ENCODE assay signal across 32 cellular contexts in the genomic region with DNA sequence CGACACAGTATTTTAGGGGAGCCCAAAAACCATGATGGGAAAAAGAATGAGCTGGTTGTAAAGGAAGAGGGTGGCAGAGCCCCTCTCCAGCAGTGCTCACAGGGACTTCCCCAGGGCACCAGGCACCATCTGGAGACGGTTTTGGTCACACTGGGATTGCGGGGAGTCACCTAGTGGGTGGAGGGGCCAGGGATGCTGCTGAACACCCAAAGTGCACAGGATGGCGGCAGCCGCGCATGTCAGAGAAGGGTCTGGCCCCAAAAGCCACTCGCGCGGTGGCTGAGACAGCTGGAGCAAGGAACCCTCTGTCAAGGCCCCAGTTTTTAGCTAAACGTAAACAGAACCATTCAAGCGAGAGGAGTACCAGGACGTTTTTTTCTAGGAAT. TPM values are rescaled to one million over a fixed set of nuclear protein-coding genes. Genes with fewer than 3 reads are reported as not detected.
A peak's percentile ranks its signal among the peaks of the same experiment; 100 is the strongest.
DNase-seq lines count a peak whose midpoint lies in the region; ATAC-seq and TF ChIP-seq lines count a peak whose summit lies in the region.
"Had no signal": no experiment of that assay in that cellular context is flagged by ENCODE, and none has a peak within 500 bp of the region (broad histone marks: within the 10 kb centered on the region; RNA-seq: fewer than 3 reads in every experiment).

No MANE protein-coding gene starts in this region.

- H3K4me1 ChIP-seq in PC-3 (ENCODE audit: insufficient read depth, low read length) (peaks cover 19% of the 10 kb centered on the region), osteoblast (ENCODE audit: insufficient read depth, low read length) (no peaks in the 10 kb centered on the region)
- H3K4me1 ChIP-seq: suprapubic skin, uterus had no signal

- intact Hi-C loops in CD14-positive monocyte (cut with micrococcal nuclease) = no loop called here
- intact Hi-C loops in PC-3 (cut with micrococcal nuclease) = no loop called here
- intact Hi-C loops in activated CD4-positive, alpha-beta T cell treated with anti-CD3 and anti-CD28 coated beads, Interleukin-2, amount 10 ng/mL, durations not matched to agents 24 days and 14 days (cut with micrococcal nuclease) = no loop called here

- H3K4me2 ChIP-seq in PC-3 (ENCODE audit: low read length) (no peak overlapping the region), osteoblast (ENCODE audit: insufficient read depth, low read length) (no peak overlapping the region)
- H3K4me2 ChIP-seq: smooth muscle cell had no signal

- TF ChIP-seq CTCF in CD14-positive monocyte (IDR thresholded peaks at IDR 0.05) (no peak), PC-3 (conservative IDR thresholded peaks at IDR 0.05; ENCODE audit: low read depth, low read length) (no peak), osteoblast (IDR thresholded peaks at IDR 0.05; ENCODE audit: extremely low read depth, low read depth, low read length) (no peak)

- no TSS peak for BruUV-seq in PC-3 (replicated peaks; lab: Mats Ljungman, UMichigan)

- POLR2A ChIA-PET in PC-3 (lab: Charles Lee; ENCODE audit: unreplicated experiment) = no interaction called here

- H3K27me3 Mint-ChIP-seq in CD14-positive monocyte (ENCODE audit: low read depth in 3 of 3) = peaks cover 0 to 4% (median 0%) of the 10 kb centered on the region in 3 donors
- H3K27me3 Mint-ChIP-seq in activated CD4-positive, alpha-beta T cell treated with anti-CD3 and anti-CD28 coated beads, Interleukin-2, amount 10 ng/mL, durations not matched to agents 24 days and 14 days = no peaks in the 10 kb centered on the region
- H3K27me3 Mint-ChIP-seq: activated CD8-positive, alpha-beta memory T cell treated with anti-CD3 and anti-CD28 coated beads, Interleukin-2, amount 10 ng/mL, durations not matched to agents 7 days and 5 days; activated naive CD4-positive, alpha-beta T cell treated with anti-CD3 and anti-CD28 coated beads, Interleukin-2, amount 50 U/mL, for 24 hours had no signal

- no peak overlapping the region for H2AFZ ChIP-seq in PC-3 (ENCODE audit: low read length)
- H2AFZ ChIP-seq in osteoblast (ENCODE audit: low read length) = no peak overlapping the region

- DNase-seq in CD14-positive monocyte (ENCODE audit: low spot score) = no peak
- no peak for DNase-seq in PC-3
- DNase-seq in epithelial cell of prostate (ENCODE audit: low read depth, low spot score) = no peak
- peak; percentile 78 for DNase-seq in osteoblast (ENCODE audit: insufficient read length, low spot score, missing footprints)
- DNase-seq in NCI-H510A (lab: John Stamatoyannopoulos, UW) = no peak
- DNase-seq in activated CD4-positive, alpha-beta T cell treated with anti-CD3 and anti-CD28 coated beads, Interleukin-2, amount 10 ng/mL, durations not matched to agents 24 days and 14 days = no peak
- DNase-seq: activated CD4-positive, alpha-beta T cell treated with anti-CD3 and anti-CD28 coated beads for 48 hours; activated CD8-positive, alpha-beta memory T cell treated with anti-CD3 and anti-CD28 coated beads, Interleukin-2, amount 10 ng/mL, durations not matched to agents 7 days and 5 days; central memory CD4-positive, alpha-beta T cell; DMS 273 treated with DMSO at 0.1 percent for 48 hours; glutamatergic neuron; HFFc6; KG1; NCI-H2171; NCI-H526; nucleus accumbens; stimulated activated CD4-positive, alpha-beta T cell treated with anti-CD3 and anti-CD28 coated beads, Interleukin-2, amount 100 ng/mL, for 24 hours; uterus had no signal

- H3K4me3 ChIP-seq in PC-3 (ENCODE audit: low read length) = no peak overlapping the region
- H3K4me3 ChIP-seq in osteoblast (ENCODE audit: insufficient read depth, low read length) = no peak overlapping the region
- H3K4me3 ChIP-seq: smooth muscle cell, suprapubic skin, uterus had no signal

- peaks cover 82 to 97% of the 10 kb centered on the region in 2 donors for H3K36me3 Mint-ChIP-seq in CD14-positive monocyte
- peaks cover 66% of the 10 kb centered on the region for H3K36me3 Mint-ChIP-seq in activated CD4-positive, alpha-beta T cell treated with anti-CD3 and anti-CD28 coated beads, Interleukin-2, amount 10 ng/mL, durations not matched to agents 24 days and 14 days (ENCODE audit: low read depth)

- H3K9me3 Mint-ChIP-seq in CD14-positive monocyte = no peaks in the 10 kb centered on the region
- H3K9me3 Mint-ChIP-seq in activated CD4-positive, alpha-beta T cell treated with anti-CD3 and anti-CD28 coated beads, Interleukin-2, amount 10 ng/mL, durations not matched to agents 24 days and 14 days = no peaks in the 10 kb centered on the region
- H3K9me3 Mint-ChIP-seq: activated naive CD4-positive, alpha-beta T cell treated with anti-CD3 and anti-CD28 coated beads, Interleukin-2, amount 50 U/mL, for 24 hours; activated T-helper 1 cell treated with anti-CD3 and anti-CD28 coated beads, Interleukin-12 subunit alpha, Interleukin-12 subunit beta, Interleukin-2, Interleukin-4 antibody, amounts not matched to agents 30 ng/mL and 10 ng/mL and 1 ng/mL, durations not matched to agents 14 hours and 24 hours and 36 hours; HFFc6; T-helper 1 cell treated with Interleukin-12 subunit alpha and Interleukin-12 subunit beta and Interleukin-4 antibody, amounts not matched to agents 30 μg/mL and 1 μg/mL, for 36 hours had no signal

- peak overlapping the region; percentile 29 for H3K27ac ChIP-seq in PC-3 (ENCODE audit: low read length)
- H3K27ac ChIP-seq in epithelial cell of prostate = peak overlapping the region; percentile 46
- H3K27ac ChIP-seq in osteoblast (ENCODE audit: low read depth, low read length) = no peak overlapping the region
- H3K27ac ChIP-seq: C4-2B, suprapubic skin, uterus had no signal

- peak overlapping the region in 5 of 7 donors; percentile 42 to 80 (median 73) for H3K27ac Mint-ChIP-seq in CD14-positive monocyte
- H3K27ac Mint-ChIP-seq in activated CD4-positive, alpha-beta T cell treated with anti-CD3 and anti-CD28 coated beads, Interleukin-2, amount 10 ng/mL, durations not matched to agents 24 days and 14 days = no peak overlapping the region
- H3K27ac Mint-ChIP-seq: activated CD8-positive, alpha-beta memory T cell treated with anti-CD3 and anti-CD28 coated beads, Interleukin-2, amount 10 ng/mL, durations not matched to agents 7 days and 5 days; activated naive CD4-positive, alpha-beta T cell treated with anti-CD3 and anti-CD28 coated beads, Interleukin-2, amount 50 U/mL, for 24 hours; activated T-helper 1 cell treated with anti-CD3 and anti-CD28 coated beads, Interleukin-12 subunit alpha, Interleukin-12 subunit beta, Interleukin-2, Interleukin-4 antibody, amounts not matched to agents 30 ng/mL and 10 ng/mL and 1 ng/mL, durations not matched to agents 14 hours and 24 hours and 36 hours; HFFc6; T-helper 1 cell treated with Interleukin-12 subunit alpha and Interleukin-12 subunit beta and Interleukin-4 antibody, amounts not matched to agents 30 μg/mL and 1 μg/mL, for 36 hours had no signal

- H3F3A ChIP-seq in PC-3 (ENCODE audit: low read length, unreplicated experiment) = no peaks in the 10 kb centered on the region

- H4K20me1 ChIP-seq in PC-3 (ENCODE audit: low read length) (no peaks in the 10 kb centered on the region), osteoblast (ENCODE audit: insufficient read depth, low read length) (peaks cover 16% of the 10 kb centered on the region)

- no peaks in the 10 kb centered on the region for H3K9me3 ChIP-seq in PC-3 (ENCODE audit: low read length)
- no peaks in the 10 kb centered on the region for H3K9me3 ChIP-seq in osteoblast (ENCODE audit: low read depth, low read length)
- H3K9me3 ChIP-seq: suprapubic skin, uterus had no signal

- ATAC-seq in PC-3 (no peak), HG02571 (IDR thresholded peaks at IDR 0.05; ENCODE audit: unreplicated experiment) (no peak), HG03175 (IDR thresholded peaks at IDR 0.05; ENCODE audit: unreplicated experiment) (no peak)
- ATAC-seq: activated CD8-positive, alpha-beta memory T cell treated with anti-CD3 and anti-CD28 coated beads, Interleukin-2, amount 10 ng/mL, durations not matched to agents 7 days and 5 days had no signal

- no peak overlapping the region for H3K4me3 Mint-ChIP-seq in CD14-positive monocyte
- no peak overlapping the region for H3K4me3 Mint-ChIP-seq in activated CD4-positive, alpha-beta T cell treated with anti-CD3 and anti-CD28 coated beads, Interleukin-2, amount 10 ng/mL, durations not matched to agents 24 days and 14 days
- H3K4me3 Mint-ChIP-seq: activated CD8-positive, alpha-beta memory T cell treated with anti-CD3 and anti-CD28 coated beads, Interleukin-2, amount 10 ng/mL, durations not matched to agents 7 days and 5 days; activated naive CD4-positive, alpha-beta T cell treated with anti-CD3 and anti-CD28 coated beads, Interleukin-2, amount 50 U/mL, for 24 hours; activated T-helper 1 cell treated with anti-CD3 and anti-CD28 coated beads, Interleukin-12 subunit alpha, Interleukin-12 subunit beta, Interleukin-2, Interleukin-4 antibody, amounts not matched to agents 30 ng/mL and 10 ng/mL and 1 ng/mL, durations not matched to agents 14 hours and 24 hours and 36 hours; HFFc6; T-helper 1 cell treated with Interleukin-12 subunit alpha and Interleukin-12 subunit beta and Interleukin-4 antibody, amounts not matched to agents 30 μg/mL and 1 μg/mL, for 36 hours had no signal

- H3K27me3 ChIP-seq in PC-3 (ENCODE audit: low read length) (no peaks in the 10 kb centered on the region), osteoblast (ENCODE audit: insufficient read depth, low read length) (no peaks in the 10 kb centered on the region)
- H3K27me3 ChIP-seq: suprapubic skin, uterus had no signal

- peaks cover 58% of the 10 kb centered on the region for H3K36me3 ChIP-seq in PC-3 (ENCODE audit: low read depth, low read length)
- peaks cover 89% of the 10 kb centered on the region for H3K36me3 ChIP-seq in osteoblast (ENCODE audit: insufficient read depth, low read length)
- H3K36me3 ChIP-seq: uterus had no signal

- H3K9me2 ChIP-seq in PC-3 (replicated peaks; ENCODE audit: low read length) = no peaks in the 10 kb centered on the region

- CTCF ChIA-PET in PC-3 (lab: Charles Lee) = no interaction called here

- peaks cover 7% of the 10 kb centered on the region for H3K4me1 Mint-ChIP-seq in CD14-positive monocyte
- peaks cover 4% of the 10 kb centered on the region for H3K4me1 Mint-ChIP-seq in activated CD4-positive, alpha-beta T cell treated with anti-CD3 and anti-CD28 coated beads, Interleukin-2, amount 10 ng/mL, durations not matched to agents 24 days and 14 days

- H3K79me2 ChIP-seq in PC-3 (ENCODE audit: low read length) = no peaks in the 10 kb centered on the region
- peaks cover under 1% of the 10 kb centered on the region for H3K79me2 ChIP-seq in osteoblast (ENCODE audit: insufficient read depth, low read length)

- H3K9ac ChIP-seq in PC-3 (ENCODE audit: low read length) = no peak overlapping the region

RNA-seq across cellular contexts. Expression of gene CTSZ, which starts 10.8 kb away (rescaled TPM):
- polyA plus RNA-seq in CD14-positive monocyte = 10 to 100 TPM; 62.6 to 86.4 TPM
- 191 and 225 TPM in 2 replicates for total RNA-seq in PC-3 (2014; rRNA removed)
- 223 and 264 TPM in 2 replicates for total RNA-seq in osteoblast
- total RNA-seq in activated CD4-positive, alpha-beta T cell treated with anti-CD3 and anti-CD28 coated beads, Interleukin-2, amount 10 ng/mL, durations not matched to agents 24 days and 14 days = 48.1 and 51.1 TPM in 2 replicates
- total RNA-seq: G401 had no signal

RNA-seq across cellular contexts. Expression of gene NELFCD, which starts 15.2 kb away (rescaled TPM):
- 10 to 100 TPM; 49.0 to 50.1 TPM for polyA plus RNA-seq in CD14-positive monocyte
- 131 and 144 TPM in 2 replicates for total RNA-seq in PC-3 (2014; rRNA removed)
- total RNA-seq in osteoblast = 41.3 and 46.7 TPM in 2 replicates
- 119 and 120 TPM in 2 replicates for total RNA-seq in activated CD4-positive, alpha-beta T cell treated with anti-CD3 and anti-CD28 coated beads, Interleukin-2, amount 10 ng/mL, durations not matched to agents 24 days and 14 days

RNA-seq across cellular contexts. Expression of gene TUBB1, which starts 23.0 kb away (rescaled TPM):
- polyA plus RNA-seq in CD14-positive monocyte = 1 to 10 TPM; 2.4 to 3.1 TPM
- total RNA-seq in PC-3 (2014; rRNA removed) (not detected in 2 replicates), osteoblast (not detected in 2 replicates)
- total RNA-seq in activated CD4-positive, alpha-beta T cell treated with anti-CD3 and anti-CD28 coated beads, Interleukin-2, amount 10 ng/mL, durations not matched to agents 24 days and 14 days = not detected in 2 replicates
- total RNA-seq: activated CD8-positive, alpha-beta memory T cell treated with anti-CD3 and anti-CD28 coated beads, Interleukin-2, amount 10 ng/mL, durations not matched to agents 7 days and 5 days; activated T-helper 1 cell treated with anti-CD3 and anti-CD28 coated beads, Interleukin-12 subunit alpha, Interleukin-12 subunit beta, Interleukin-2, Interleukin-4 antibody, amounts not matched to agents 30 ng/mL and 10 ng/mL and 1 ng/mL, durations not matched to agents 14 hours and 24 hours and 36 hours; astrocyte; G401; HFFc6; kidney epithelial cell; mammary epithelial cell; SK-MEL-5 had no signal
- polyA plus RNA-seq: AG04450, smooth muscle cell had no signal

RNA-seq across cellular contexts. Expression of gene ATP5F1E, which starts 35.9 kb away (rescaled TPM):
- polyA plus RNA-seq in CD14-positive monocyte = 100 to 1,000 TPM; 102 to 105 TPM
- total RNA-seq in PC-3 (2014; rRNA removed) (47.1 and 58.5 TPM in 2 replicates), osteoblast (19.5 and 23.0 TPM in 2 replicates)
- total RNA-seq in activated CD4-positive, alpha-beta T cell treated with anti-CD3 and anti-CD28 coated beads, Interleukin-2, amount 10 ng/mL, durations not matched to agents 24 days and 14 days = 69.9 and 70.9 TPM in 2 replicates

RNA-seq across cellular contexts. Expression of gene PRELID3B, which starts 46.4 kb away (rescaled TPM):
- 10 to 100 TPM; 16.9 to 21.0 TPM for polyA plus RNA-seq in CD14-positive monocyte
- total RNA-seq in PC-3 (2014; rRNA removed) (118 and 181 TPM in 2 replicates), osteoblast (68.4 and 72.2 TPM in 2 replicates)
- total RNA-seq in activated CD4-positive, alpha-beta T cell treated with anti-CD3 and anti-CD28 coated beads, Interleukin-2, amount 10 ng/mL, durations not matched to agents 24 days and 14 days = 119 and 123 TPM in 2 replicates
